In genomic region chr1:93078935-93079654, GRCh38 we compare ENCODE assay signal across 8 cellular contexts. TPM values are rescaled to one million over a fixed set of nuclear protein-coding genes. Genes with fewer than 3 reads are reported as not detected.
DNase-seq lines count a peak whose midpoint lies in the region; FAIRE-seq and TF ChIP-seq lines count a peak whose summit lies in the region.

Gene MTF2 (plus strand): TSS chr1:93079283. CDS start chr1:93079527, 244 bp downstream.

- TF ChIP-seq POLR2A in NB4 (IDR thresholded peaks at IDR 0.05; ENCODE audit: extremely low read depth, insufficient read length): peak; percentile 98

- H3K27me3 ChIP-seq in neuronal stem cell (ENCODE audit: control insufficient read depth in 3 of 3, insufficient read depth in 3 of 3, low read depth in 1 of 3, low read length in 3 of 3): no peaks in the 10 kb centered on the region
- H3K27me3 ChIP-seq in subcutaneous abdominal adipose tissue (ENCODE audit: control insufficient read depth in 5 of 5, insufficient read depth in 4 of 5, low read length in 5 of 5): no peaks in the 10 kb centered on the region

- peak within 1 kb of the TSS; percentile 69 for H2BK5ac ChIP-seq in neuronal stem cell (ENCODE audit: low read length)

- no peak within 1 kb of the TSS for H2BK120ac ChIP-seq in neuronal stem cell (ENCODE audit: low read depth, low read length)

- peak within 1 kb of the TSS; percentile 65 for H2AK5ac ChIP-seq in neuronal stem cell (ENCODE audit: low read depth, low read length)

- WGBS in neuronal stem cell (ENCODE audit: extremely low coverage in 2 of 2, insufficient read length in 2 of 2, insufficient replicate concordance in 1 of 2), 2 donors: no CpG with 5 or more reads among the region's 51 CpGs

- no peak within 1 kb of the TSS for H2BK12ac ChIP-seq in neuronal stem cell (ENCODE audit: low read length)

- H3K27ac Mint-ChIP-seq in HFFc6: peak within 1 kb of the TSS; percentile 91

- H3K23ac ChIP-seq in neuronal stem cell (ENCODE audit: low read depth, low read length, poor library complexity): peak within 1 kb of the TSS; percentile 89

- peak within 1 kb of the TSS; percentile 84 for H2AFZ ChIP-seq in neuronal stem cell (ENCODE audit: low read length)

- peak within 1 kb of the TSS; percentile 97 for H3K4me3 Mint-ChIP-seq in HFFc6

- no peak within 1 kb of the TSS for H3K14ac ChIP-seq in neuronal stem cell (ENCODE audit: low read length)

- H3K18ac ChIP-seq in neuronal stem cell (ENCODE audit: low read length): peak within 1 kb of the TSS; percentile 94

- H3K36me3 Mint-ChIP-seq in HFFc6 (ENCODE audit: low read depth): peaks cover 10% of the 10 kb centered on the region; the same call in 1 of the 2 replicates

- DNase-seq in GM04504 (ENCODE audit: low read depth): peak; percentile 92
- peak; percentile 95 for DNase-seq in HFFc6
- peak; percentile 99 for DNase-seq in NB4 (ENCODE audit: low read depth)
- peak; percentile 97 for DNase-seq in SK-N-DZ (ENCODE audit: low spot score)
- peak; percentile 95 for DNase-seq in activated naive CD4-positive, alpha-beta T cell treated with Interleukin-2 at 50 U/mL for 16 hours
- DNase-seq in frontal cortex (ENCODE audit: low spot score in 2 of 2): peak; percentile 67 to 77
- peak; percentile 96 for DNase-seq in neuronal stem cell (ENCODE audit: low spot score)

- peaks cover 6 to 33% of the 10 kb centered on the region in 2 donors for H3K36me3 ChIP-seq in neuronal stem cell (replicated peaks in 1 of 2; ENCODE audit: control insufficient read depth in 2 of 2, insufficient read depth in 2 of 2, low read length in 2 of 2)
- no peaks in the 10 kb centered on the region for H3K36me3 ChIP-seq in subcutaneous abdominal adipose tissue (ENCODE audit: control insufficient read depth in 5 of 5, insufficient read depth in 5 of 5, low read length in 5 of 5)

- no peak within 1 kb of the TSS for H3K4ac ChIP-seq in neuronal stem cell (ENCODE audit: low read length)

- H3K4me1 ChIP-seq in neuronal stem cell (ENCODE audit: control insufficient read depth in 2 of 2, insufficient read depth in 1 of 2, low read depth in 1 of 2, low read length in 2 of 2) (peaks cover 0 to 3% of the 10 kb centered on the region in 2 donors), subcutaneous abdominal adipose tissue (ENCODE audit: control insufficient read depth in 5 of 5, insufficient read depth in 5 of 5, low read length in 5 of 5) (peaks cover 0 to 36% (median 34%) of the 10 kb centered on the region in 5 donors)

- TF ChIP-seq CTCF in HFFc6 (IDR thresholded peaks at IDR 0.05) (no peak), NB4 (IDR thresholded peaks at IDR 0.05; ENCODE audit: low read depth, low read length) (no peak)

- FAIRE-seq in frontal cortex (lab: Jason Lieb, UNC): no peak

- no peaks in the 10 kb centered on the region for H3K9me3 Mint-ChIP-seq in HFFc6

- H4K8ac ChIP-seq in neuronal stem cell (ENCODE audit: low read depth, low read length): peak within 1 kb of the TSS; percentile 30

- peak within 1 kb of the TSS; percentile 89 for H3K9ac ChIP-seq in neuronal stem cell (ENCODE audit: low read depth, low read length, poor library complexity)
- H3K9ac ChIP-seq in subcutaneous abdominal adipose tissue (ENCODE audit: low read length in 5 of 5): peak within 1 kb of the TSS; percentile 84 to 98 (median 90)

- H3K4me2 ChIP-seq in neuronal stem cell (ENCODE audit: insufficient read depth, low read length, poor library complexity, severe bottlenecking): peak within 1 kb of the TSS; percentile 66

- H4K91ac ChIP-seq in neuronal stem cell (ENCODE audit: low read depth, low read length, poor library complexity): no peak within 1 kb of the TSS

- H3K4me3 ChIP-seq in NB4 (ENCODE audit: low read depth, low read length) (peak within 1 kb of the TSS; percentile 100), neuronal stem cell (ENCODE audit: low read length in 2 of 2) (peak within 1 kb of the TSS; percentile 79 to 97), subcutaneous abdominal adipose tissue (ENCODE audit: low read depth in 1 of 5, low read length in 5 of 5) (peak within 1 kb of the TSS; percentile 98 to 99 (median 99))

- H3K9me3 ChIP-seq in neuronal stem cell (replicated peaks in 1 of 2; ENCODE audit: control insufficient read depth in 2 of 2, insufficient read depth in 1 of 2, low read depth in 1 of 2, low read length in 2 of 2): peaks cover 5 to 20% of the 10 kb centered on the region in 2 donors
- no peaks in the 10 kb centered on the region for H3K9me3 ChIP-seq in subcutaneous abdominal adipose tissue (ENCODE audit: control insufficient read depth in 5 of 5, low read length in 5 of 5)

- H3K4me1 Mint-ChIP-seq in HFFc6 (ENCODE audit: low read depth): peaks cover 36% of the 10 kb centered on the region

- H2BK15ac ChIP-seq in neuronal stem cell (ENCODE audit: low read length): no peak within 1 kb of the TSS

- H3K79me1 ChIP-seq in neuronal stem cell (ENCODE audit: low read depth, low read length): no peaks in the 10 kb centered on the region

- H3K27me3 Mint-ChIP-seq in HFFc6 (ENCODE audit: insufficient read depth): no peaks in the 10 kb centered on the region; the same call in 1 of the 2 replicates

- H3K27ac ChIP-seq in neuronal stem cell (replicated peaks; ENCODE audit: low read length) (peak within 1 kb of the TSS; percentile 89), subcutaneous abdominal adipose tissue (ENCODE audit: low read depth, low read length) (peak within 1 kb of the TSS; percentile 84)

RNA-seq across cellular contexts. Expression of gene MTF2, which starts in this region (rescaled TPM):
- 10 to 100 TPM; 12.5 to 17.1 (median 14.0) TPM for total RNA-seq in HFFc6 (2021; fragmentation: NEBNext Ultra II Directional; extraction: Animal tissue kit (Norgen Biotek cat#: 25700))
- 33.0 and 38.0 TPM in 2 replicates for polyA plus RNA-seq in SK-N-DZ (2014; cell fraction: cytosol; rRNA removed)
- 34.8 and 37.9 TPM in 2 replicates for polyA plus RNA-seq in SK-N-DZ (2014; cell fraction: nucleus; rRNA removed)
- total RNA-seq in frontal cortex: 64.4 TPM
- 86.1 TPM for polyA plus RNA-seq in neuronal stem cell (2013, experiment 1 of 2)
- 92.2 TPM for polyA plus RNA-seq in neuronal stem cell (2013, experiment 2 of 2)

Comparison
In these comparisons a context has a peak if more than half of its experiments do, and no peak if none do; other contexts are left out.
1. Peak in every context shown above with its lines: DNase-seq, H3K4me3 ChIP-seq and H3K27ac ChIP-seq.